1 cellular context compared by ENCODE assay signal in the genomic region with DNA sequence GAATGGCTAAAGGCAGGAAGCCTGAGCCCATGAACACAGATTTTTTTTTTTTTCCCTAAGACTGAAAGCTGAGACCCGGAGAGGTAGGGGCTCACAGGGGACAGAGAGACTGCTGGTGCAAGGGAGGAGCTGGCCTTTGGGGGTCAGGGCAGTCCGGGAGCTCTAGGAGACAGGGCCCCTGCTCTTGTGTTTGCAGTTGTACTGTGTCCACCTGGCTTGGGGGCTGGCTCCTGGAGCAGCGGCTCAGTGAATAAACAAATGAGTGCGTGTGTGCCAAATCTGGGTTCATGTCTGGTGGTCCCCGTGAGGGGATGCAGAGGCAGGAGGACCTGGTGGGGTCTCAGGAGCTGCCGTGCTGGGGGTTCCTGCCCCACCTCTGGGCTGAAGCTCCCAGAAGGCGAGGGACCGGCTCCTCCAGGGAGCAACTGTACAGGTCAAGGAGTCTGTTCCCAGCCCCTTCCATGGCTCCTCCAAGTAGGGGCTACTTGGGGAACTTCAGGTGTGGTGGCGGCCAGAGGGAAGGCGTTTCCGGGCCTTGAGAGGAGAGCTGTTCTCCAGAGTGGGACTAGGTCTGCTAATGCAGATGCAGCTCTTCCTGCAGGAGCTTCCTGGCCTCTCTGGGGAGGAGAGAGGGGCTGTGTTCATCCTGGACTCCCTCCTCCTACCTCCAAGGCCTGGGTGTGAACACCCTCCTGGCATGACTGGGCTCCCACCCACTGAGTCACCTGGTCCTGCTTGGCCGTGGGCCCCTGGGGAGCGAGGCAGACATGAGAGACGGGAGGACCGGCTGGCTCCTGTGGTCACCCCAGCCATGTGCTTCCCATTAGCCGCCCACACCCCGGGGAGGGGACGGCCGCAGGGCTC.
TF ChIP-seq lines count a peak whose summit lies in the region.

No MANE protein-coding gene starts in this region.

TF ChIP-seq in HepG2, 621 proteins besides CTCF, POLR2A, EP300 and RAD21 (continued from another document and continues in another):
- TF ChIP-seq, protein P1, sequence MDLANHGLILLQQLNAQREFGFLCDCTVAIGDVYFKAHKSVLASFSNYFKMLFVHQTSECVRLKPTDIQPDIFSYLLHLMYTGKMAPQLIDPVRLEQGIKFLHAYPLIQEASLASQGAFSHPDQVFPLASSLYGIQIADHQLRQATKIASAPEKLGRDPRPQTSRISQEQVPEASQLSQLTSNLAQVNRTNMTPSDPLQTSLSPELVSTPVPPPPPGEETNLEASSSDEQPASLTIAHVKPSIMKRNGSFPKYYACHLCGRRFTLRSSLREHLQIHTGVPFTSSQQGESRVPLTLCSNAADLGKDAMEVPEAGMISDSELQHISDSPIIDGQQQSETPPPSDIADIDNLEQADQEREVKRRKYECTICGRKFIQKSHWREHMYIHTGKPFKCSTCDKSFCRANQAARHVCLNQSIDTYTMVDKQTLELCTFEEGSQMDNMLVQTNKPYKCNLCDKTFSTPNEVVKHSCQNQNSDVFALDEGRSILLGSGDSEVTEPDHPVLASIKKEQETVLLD (CRISPR knock-in tag; IDR thresholded peaks at IDR 0.05; ENCODE audit: low read depth) = no peak
- TF ChIP-seq PLRG1 (conservative IDR thresholded peaks at IDR 0.05) = no peak
- peak; percentile 15; the same call in 1 of the 2 replicates for TF ChIP-seq ZBTB42 (CRISPR knock-in tag; IDR thresholded peaks at IDR 0.05)
- peak; percentile 99 for TF ChIP-seq ZBTB7B (CRISPR knock-in tag; IDR thresholded peaks at IDR 0.05)
- TF ChIP-seq HNRNPK (IDR thresholded peaks at IDR 0.05; ENCODE audit: low read depth, low read length, poor library complexity, severe bottlenecking) = no peak
- TF ChIP-seq FOXA3 (CRISPR knock-in tag; IDR thresholded peaks at IDR 0.05) = peak; percentile 75
- TF ChIP-seq ZNF496 (CRISPR knock-in tag; IDR thresholded peaks at IDR 0.05; ENCODE audit: insufficient replicate concordance) = no peak
- TF ChIP-seq ZNF430 (CRISPR knock-in tag; IDR thresholded peaks at IDR 0.05) = 0 out of 2 replicates have a peak, but pooled peaks have one; percentile 76
- TF ChIP-seq, protein P2, sequence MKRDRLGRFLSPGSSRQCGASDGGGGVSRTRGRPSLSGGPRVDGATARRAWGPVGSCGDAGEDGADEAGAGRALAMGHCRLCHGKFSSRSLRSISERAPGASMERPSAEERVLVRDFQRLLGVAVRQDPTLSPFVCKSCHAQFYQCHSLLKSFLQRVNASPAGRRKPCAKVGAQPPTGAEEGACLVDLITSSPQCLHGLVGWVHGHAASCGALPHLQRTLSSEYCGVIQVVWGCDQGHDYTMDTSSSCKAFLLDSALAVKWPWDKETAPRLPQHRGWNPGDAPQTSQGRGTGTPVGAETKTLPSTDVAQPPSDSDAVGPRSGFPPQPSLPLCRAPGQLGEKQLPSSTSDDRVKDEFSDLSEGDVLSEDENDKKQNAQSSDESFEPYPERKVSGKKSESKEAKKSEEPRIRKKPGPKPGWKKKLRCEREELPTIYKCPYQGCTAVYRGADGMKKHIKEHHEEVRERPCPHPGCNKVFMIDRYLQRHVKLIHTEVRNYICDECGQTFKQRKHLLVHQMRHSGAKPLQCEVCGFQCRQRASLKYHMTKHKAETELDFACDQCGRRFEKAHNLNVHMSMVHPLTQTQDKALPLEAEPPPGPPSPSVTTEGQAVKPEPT (CRISPR knock-in tag; IDR thresholded peaks at IDR 0.05; ENCODE audit: low read depth) = no peak
- TF ChIP-seq, protein P3, sequence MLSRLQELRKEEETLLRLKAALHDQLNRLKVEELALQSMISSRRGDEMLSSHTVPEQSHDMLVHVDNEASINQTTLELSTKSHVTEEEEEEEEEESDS (CRISPR knock-in tag; IDR thresholded peaks at IDR 0.05; ENCODE audit: borderline replicate concordance) = peak; percentile 73; the same call in 1 of the 2 replicates
- no peak; the same call in 1 of the 2 replicates for TF ChIP-seq CEBPG (CRISPR knock-in tag; IDR thresholded peaks at IDR 0.05)
- TF ChIP-seq, protein P4, sequence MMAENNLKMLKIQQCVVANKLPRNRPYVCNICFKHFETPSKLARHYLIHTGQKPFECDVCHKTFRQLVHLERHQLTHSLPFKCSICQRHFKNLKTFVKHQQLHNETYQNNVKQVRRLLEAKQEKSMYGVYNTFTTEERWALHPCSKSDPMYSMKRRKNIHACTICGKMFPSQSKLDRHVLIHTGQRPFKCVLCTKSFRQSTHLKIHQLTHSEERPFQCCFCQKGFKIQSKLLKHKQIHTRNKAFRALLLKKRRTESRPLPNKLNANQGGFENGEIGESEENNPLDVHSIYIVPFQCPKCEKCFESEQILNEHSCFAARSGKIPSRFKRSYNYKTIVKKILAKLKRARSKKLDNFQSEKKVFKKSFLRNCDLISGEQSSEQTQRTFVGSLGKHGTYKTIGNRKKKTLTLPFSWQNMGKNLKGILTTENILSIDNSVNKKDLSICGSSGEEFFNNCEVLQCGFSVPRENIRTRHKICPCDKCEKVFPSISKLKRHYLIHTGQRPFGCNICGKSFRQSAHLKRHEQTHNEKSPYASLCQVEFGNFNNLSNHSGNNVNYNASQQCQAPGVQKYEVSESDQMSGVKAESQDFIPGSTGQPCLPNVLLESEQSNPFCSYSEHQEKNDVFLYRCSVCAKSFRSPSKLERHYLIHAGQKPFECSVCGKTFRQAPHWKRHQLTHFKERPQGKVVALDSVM (CRISPR knock-in tag; IDR thresholded peaks at IDR 0.05) = 0 out of 2 replicates have a peak, but pooled peaks have one; percentile 5
- TF ChIP-seq ZNF343 (CRISPR knock-in tag; IDR thresholded peaks at IDR 0.05) = peak; percentile 76; the same call in 1 of the 2 replicates
- TF ChIP-seq FOXK1 (CRISPR knock-in tag; IDR thresholded peaks at IDR 0.05; ENCODE audit: borderline replicate concordance, low read depth) = peak; percentile 58; the same call in 1 of the 2 replicates
- TF ChIP-seq SP140L (CRISPR knock-in tag; IDR thresholded peaks at IDR 0.05; ENCODE audit: borderline replicate concordance) = no peak; the same call in 1 of the 2 replicates
- no peak for TF ChIP-seq ZNF75D (CRISPR knock-in tag; IDR thresholded peaks at IDR 0.05; ENCODE audit: borderline replicate concordance)
- peak; percentile 88 for TF ChIP-seq ARID2 (CRISPR knock-in tag; IDR thresholded peaks at IDR 0.05; ENCODE audit: borderline replicate concordance)
- TF ChIP-seq, protein P5, sequence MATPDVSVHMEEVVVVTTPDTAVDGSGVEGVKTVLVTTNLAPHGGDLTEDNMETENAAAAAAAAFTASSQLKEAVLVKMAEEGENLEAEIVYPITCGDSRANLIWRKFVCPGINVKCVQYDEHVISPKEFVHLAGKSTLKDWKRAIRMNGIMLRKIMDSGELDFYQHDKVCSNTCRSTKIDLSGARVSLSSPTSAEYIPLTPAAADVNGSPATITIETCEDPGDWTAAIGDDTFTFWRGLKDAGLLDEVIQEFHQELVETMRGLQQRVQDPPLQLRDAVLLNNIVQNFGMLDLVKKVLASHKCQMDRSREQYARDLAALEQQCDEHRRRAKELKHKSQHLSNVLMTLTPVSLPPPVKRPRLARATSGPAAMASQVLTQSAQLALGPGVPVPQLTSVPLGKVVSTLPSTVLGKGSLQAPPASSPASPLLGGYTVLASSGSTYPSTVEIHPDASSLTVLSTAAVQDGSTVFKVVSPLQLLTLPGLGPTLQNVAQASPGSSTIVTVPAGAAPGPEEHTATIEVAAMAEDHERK (CRISPR knock-in tag; IDR thresholded peaks at IDR 0.05; ENCODE audit: low read depth) = no peak
- TF ChIP-seq FOXA1 (IDR thresholded peaks at IDR 0.05) = no peak
- TF ChIP-seq FOXA1 (CRISPR knock-in tag; IDR thresholded peaks at IDR 0.05) = peak; percentile 80
- TF ChIP-seq RXRB (CRISPR knock-in tag; IDR thresholded peaks at IDR 0.05; ENCODE audit: borderline replicate concordance) = peak; percentile 83
- no peak; the same call in 1 of the 2 replicates for TF ChIP-seq ZSCAN20 (CRISPR knock-in tag; IDR thresholded peaks at IDR 0.05; ENCODE audit: borderline replicate concordance)
- TF ChIP-seq, protein P6, sequence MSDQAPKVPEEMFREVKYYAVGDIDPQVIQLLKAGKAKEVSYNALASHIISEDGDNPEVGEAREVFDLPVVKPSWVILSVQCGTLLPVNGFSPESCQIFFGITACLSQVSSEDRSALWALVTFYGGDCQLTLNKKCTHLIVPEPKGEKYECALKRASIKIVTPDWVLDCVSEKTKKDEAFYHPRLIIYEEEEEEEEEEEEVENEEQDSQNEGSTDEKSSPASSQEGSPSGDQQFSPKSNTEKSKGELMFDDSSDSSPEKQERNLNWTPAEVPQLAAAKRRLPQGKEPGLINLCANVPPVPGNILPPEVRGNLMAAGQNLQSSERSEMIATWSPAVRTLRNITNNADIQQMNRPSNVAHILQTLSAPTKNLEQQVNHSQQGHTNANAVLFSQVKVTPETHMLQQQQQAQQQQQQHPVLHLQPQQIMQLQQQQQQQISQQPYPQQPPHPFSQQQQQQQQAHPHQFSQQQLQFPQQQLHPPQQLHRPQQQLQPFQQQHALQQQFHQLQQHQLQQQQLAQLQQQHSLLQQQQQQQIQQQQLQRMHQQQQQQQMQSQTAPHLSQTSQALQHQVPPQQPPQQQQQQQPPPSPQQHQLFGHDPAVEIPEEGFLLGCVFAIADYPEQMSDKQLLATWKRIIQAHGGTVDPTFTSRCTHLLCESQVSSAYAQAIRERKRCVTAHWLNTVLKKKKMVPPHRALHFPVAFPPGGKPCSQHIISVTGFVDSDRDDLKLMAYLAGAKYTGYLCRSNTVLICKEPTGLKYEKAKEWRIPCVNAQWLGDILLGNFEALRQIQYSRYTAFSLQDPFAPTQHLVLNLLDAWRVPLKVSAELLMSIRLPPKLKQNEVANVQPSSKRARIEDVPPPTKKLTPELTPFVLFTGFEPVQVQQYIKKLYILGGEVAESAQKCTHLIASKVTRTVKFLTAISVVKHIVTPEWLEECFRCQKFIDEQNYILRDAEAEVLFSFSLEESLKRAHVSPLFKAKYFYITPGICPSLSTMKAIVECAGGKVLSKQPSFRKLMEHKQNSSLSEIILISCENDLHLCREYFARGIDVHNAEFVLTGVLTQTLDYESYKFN (CRISPR knock-in tag; conservative IDR thresholded peaks at IDR 0.05) = peak; percentile 89
- TF ChIP-seq MXI1 (IDR thresholded peaks at IDR 0.05; ENCODE audit: borderline replicate concordance, low read depth, low read length) = peak; percentile 68; the same call in 1 of the 3 replicates
- no peak for TF ChIP-seq FOXP1 (IDR thresholded peaks at IDR 0.05)
- peak; percentile 76 for TF ChIP-seq FOXP1 (CRISPR knock-in tag; IDR thresholded peaks at IDR 0.05)
- no peak for TF ChIP-seq NR2C2 (CRISPR knock-in tag; IDR thresholded peaks at IDR 0.05; ENCODE audit: borderline replicate concordance)
- no peak for TF ChIP-seq ZNF567 (CRISPR knock-in tag; IDR thresholded peaks at IDR 0.05; ENCODE audit: borderline replicate concordance)
- TF ChIP-seq ZNF546 (CRISPR knock-in tag; conservative IDR thresholded peaks at IDR 0.05) = peak; percentile 83; the same call in 1 of the 2 replicates
- TF ChIP-seq FOXC1 (CRISPR knock-in tag; IDR thresholded peaks at IDR 0.05; ENCODE audit: borderline replicate concordance) = peak; percentile 91; the same call in 1 of the 2 replicates
- no peak for TF ChIP-seq SIN3B (IDR thresholded peaks at IDR 0.05; ENCODE audit: low read length)
- no peak for TF ChIP-seq ZNF207 (IDR thresholded peaks at IDR 0.05; ENCODE audit: borderline replicate concordance)
- TF ChIP-seq, protein P7, sequence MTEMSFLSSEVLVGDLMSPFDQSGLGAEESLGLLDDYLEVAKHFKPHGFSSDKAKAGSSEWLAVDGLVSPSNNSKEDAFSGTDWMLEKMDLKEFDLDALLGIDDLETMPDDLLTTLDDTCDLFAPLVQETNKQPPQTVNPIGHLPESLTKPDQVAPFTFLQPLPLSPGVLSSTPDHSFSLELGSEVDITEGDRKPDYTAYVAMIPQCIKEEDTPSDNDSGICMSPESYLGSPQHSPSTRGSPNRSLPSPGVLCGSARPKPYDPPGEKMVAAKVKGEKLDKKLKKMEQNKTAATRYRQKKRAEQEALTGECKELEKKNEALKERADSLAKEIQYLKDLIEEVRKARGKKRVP (CRISPR knock-in tag; IDR thresholded peaks at IDR 0.05) = peak in 1 of 2 experiments; percentile 62; a peak in 2 of 4 replicates
- TF ChIP-seq, protein P8, sequence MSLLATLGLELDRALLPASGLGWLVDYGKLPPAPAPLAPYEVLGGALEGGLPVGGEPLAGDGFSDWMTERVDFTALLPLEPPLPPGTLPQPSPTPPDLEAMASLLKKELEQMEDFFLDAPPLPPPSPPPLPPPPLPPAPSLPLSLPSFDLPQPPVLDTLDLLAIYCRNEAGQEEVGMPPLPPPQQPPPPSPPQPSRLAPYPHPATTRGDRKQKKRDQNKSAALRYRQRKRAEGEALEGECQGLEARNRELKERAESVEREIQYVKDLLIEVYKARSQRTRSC (CRISPR knock-in tag; IDR thresholded peaks at IDR 0.05; ENCODE audit: low read depth) = no peak
- TF ChIP-seq, protein P9, sequence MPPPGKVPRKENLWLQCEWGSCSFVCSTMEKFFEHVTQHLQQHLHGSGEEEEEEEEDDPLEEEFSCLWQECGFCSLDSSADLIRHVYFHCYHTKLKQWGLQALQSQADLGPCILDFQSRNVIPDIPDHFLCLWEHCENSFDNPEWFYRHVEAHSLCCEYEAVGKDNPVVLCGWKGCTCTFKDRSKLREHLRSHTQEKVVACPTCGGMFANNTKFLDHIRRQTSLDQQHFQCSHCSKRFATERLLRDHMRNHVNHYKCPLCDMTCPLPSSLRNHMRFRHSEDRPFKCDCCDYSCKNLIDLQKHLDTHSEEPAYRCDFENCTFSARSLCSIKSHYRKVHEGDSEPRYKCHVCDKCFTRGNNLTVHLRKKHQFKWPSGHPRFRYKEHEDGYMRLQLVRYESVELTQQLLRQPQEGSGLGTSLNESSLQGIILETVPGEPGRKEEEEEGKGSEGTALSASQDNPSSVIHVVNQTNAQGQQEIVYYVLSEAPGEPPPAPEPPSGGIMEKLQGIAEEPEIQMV (CRISPR knock-in tag; IDR thresholded peaks at IDR 0.05; ENCODE audit: low read depth) = peak; percentile 3; the same call in 1 of the 2 replicates
- TF ChIP-seq, protein P10, sequence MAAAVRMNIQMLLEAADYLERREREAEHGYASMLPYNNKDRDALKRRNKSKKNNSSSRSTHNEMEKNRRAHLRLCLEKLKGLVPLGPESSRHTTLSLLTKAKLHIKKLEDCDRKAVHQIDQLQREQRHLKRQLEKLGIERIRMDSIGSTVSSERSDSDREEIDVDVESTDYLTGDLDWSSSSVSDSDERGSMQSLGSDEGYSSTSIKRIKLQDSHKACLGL (CRISPR knock-in tag; IDR thresholded peaks at IDR 0.05) = peak; percentile 48
- TF ChIP-seq ZNF569 (CRISPR knock-in tag; IDR thresholded peaks at IDR 0.05; ENCODE audit: borderline replicate concordance) = no peak; the same call in 1 of the 2 replicates
- peak; percentile 63 for TF ChIP-seq CBX1 (IDR thresholded peaks at IDR 0.05; ENCODE audit: low read depth)
- 0 out of 2 replicates have a peak, but pooled peaks have one; percentile 31 for TF ChIP-seq ZNF121 (CRISPR knock-in tag; IDR thresholded peaks at IDR 0.05)
